8 cellular contexts compared by ENCODE assay signal in genomic region chr10:132536964-132537712, GRCh38. TPM values are rescaled to one million over a fixed set of nuclear protein-coding genes. Genes with fewer than 3 reads are reported as not detected.
DNase-seq lines count a peak whose midpoint lies in the region; ATAC-seq, FAIRE-seq and TF ChIP-seq lines count a peak whose summit lies in the region.

No MANE protein-coding gene starts in this region.

- intact Hi-C loops in activated naive CD4-positive, alpha-beta T cell treated with anti-CD3 and anti-CD28 coated beads for 36 hours (cut with micrococcal nuclease) = loop anchor here (1.0 to 5.0 kb wide), 11 partner anchors 14 to 855 kb away; partner anchors contain the start of genes MTG1, PPP2R2D, PWWP2B and STK32C

- peaks cover 8% of the 10 kb centered on the region; the same call in 1 of the 2 replicates for H3F3A ChIP-seq in Loucy (ENCODE audit: low read depth)

- H2AK5ac ChIP-seq in H9 (ENCODE audit: insufficient read length, low read length) = no peak overlapping the region

- H4K91ac ChIP-seq in H9 (ENCODE audit: insufficient read length, low read depth, low read length) = no peak overlapping the region

- H3K14ac ChIP-seq in H9 (ENCODE audit: insufficient read depth, low read length) = peak overlapping the region; percentile 93

- H3K79me1 ChIP-seq in H9 (ENCODE audit: insufficient read depth, low read depth, low read length, poor library complexity, severe bottlenecking) = peaks cover 5% of the 10 kb centered on the region

- H3K79me2 ChIP-seq in H9 (ENCODE audit: insufficient read depth, low read length) (no peaks in the 10 kb centered on the region), Loucy (ENCODE audit: insufficient read depth, low read length) (peaks cover 54% of the 10 kb centered on the region)

- peak overlapping the region; percentile 70 for H3K18ac ChIP-seq in H9 (ENCODE audit: insufficient read length, low read depth, low read length)

- H3K27me3 ChIP-seq in H9 (ENCODE audit: insufficient read depth, low read length) (no peaks in the 10 kb centered on the region; the same call in 1 of the 2 replicates), Loucy (ENCODE audit: insufficient read depth, low read length, poor library complexity, severe bottlenecking) (no peaks in the 10 kb centered on the region), gastroesophageal sphincter (no peaks in the 10 kb centered on the region)

- no peak overlapping the region for H2BK120ac ChIP-seq in H9 (ENCODE audit: low read depth, low read length, poor library complexity, severe bottlenecking)

- H2BK12ac ChIP-seq in H9 (ENCODE audit: insufficient read length, low read depth, low read length) = peak overlapping the region; percentile 40

- H3K27ac ChIP-seq in H9 (ENCODE audit: insufficient read length, low read depth, low read length) (no peak overlapping the region), gastroesophageal sphincter (peak overlapping the region; percentile 83 to 98 (median 93))

- H3K4me3 Mint-ChIP-seq in H9 = peak overlapping the region; percentile 60 to 82
- H3K4me3 Mint-ChIP-seq in activated naive CD4-positive, alpha-beta T cell treated with anti-CD3 and anti-CD28 coated beads for 36 hours = peak overlapping the region; percentile 64

- no peak overlapping the region for H2BK15ac ChIP-seq in H9 (ENCODE audit: low read depth, low read length)

- no peaks in the 10 kb centered on the region for H3K9me3 ChIP-seq in H9 (ENCODE audit: control insufficient read depth, low read depth, low read length)
- no peaks in the 10 kb centered on the region for H3K9me3 ChIP-seq in Loucy (ENCODE audit: insufficient read depth, low read depth, low read length)
- no peaks in the 10 kb centered on the region for H3K9me3 ChIP-seq in gastroesophageal sphincter

- H3K9me2 ChIP-seq in Loucy (replicated peaks; ENCODE audit: low read depth, low read length) = no peaks in the 10 kb centered on the region

- no CpG with 5 or more reads among the region's 95 CpGs for WGBS in H9 (ENCODE audit: extremely low coverage, insufficient read length, low lambda C conversion rate)
- WGBS in gastroesophageal sphincter (ENCODE audit: low coverage in 1 of 2), 2 donors = no CpG with 5 or more reads among the region's 95 CpGs

- no peak overlapping the region for H2BK20ac ChIP-seq in H9 (ENCODE audit: low read depth, low read length, poor library complexity, severe bottlenecking)

- H3K27me3 Mint-ChIP-seq in H9 (ENCODE audit: low read depth) = peaks cover 45% of the 10 kb centered on the region
- H3K27me3 Mint-ChIP-seq in activated naive CD4-positive, alpha-beta T cell treated with anti-CD3 and anti-CD28 coated beads for 36 hours (ENCODE audit: low read depth) = peaks cover 1% of the 10 kb centered on the region

- H3K23ac ChIP-seq in H9 (ENCODE audit: insufficient read length, low read depth, low read length) = no peak overlapping the region

- peaks cover 8% of the 10 kb centered on the region for H3K23me2 ChIP-seq in H9 (ENCODE audit: insufficient read length, low read depth, low read length, poor library complexity, severe bottlenecking)

- peak; percentile 92 for ATAC-seq in gastroesophageal sphincter

- H3K9me3 Mint-ChIP-seq in H9 = no peaks in the 10 kb centered on the region
- H3K9me3 Mint-ChIP-seq in activated naive CD4-positive, alpha-beta T cell treated with anti-CD3 and anti-CD28 coated beads for 36 hours = no peaks in the 10 kb centered on the region

- H3K4me1 ChIP-seq in H9 (ENCODE audit: insufficient read depth, low read length) = no peaks in the 10 kb centered on the region; the same call in 1 of the 2 replicates
- peaks cover 57% of the 10 kb centered on the region for H3K4me1 ChIP-seq in Loucy (ENCODE audit: insufficient read depth, low read length, poor library complexity, severe bottlenecking)
- H3K4me1 ChIP-seq in gastroesophageal sphincter = peaks cover 0 to 74% (median 38%) of the 10 kb centered on the region in 3 donors

- DNase-seq in H9 (peak; percentile 100), SIG-M5 treated with dmso at 0.1 percent for 504 hours (lab: John Stamatoyannopoulos, UW; ENCODE audit: unreplicated experiment) (peak; percentile 91), non-pigmented ciliary epithelial cell (ENCODE audit: low read depth) (peak; percentile 81), superior temporal gyrus (ENCODE audit: extremely low spot score) (peak; percentile 96)
- peak; percentile 100 for DNase-seq in activated naive CD4-positive, alpha-beta T cell treated with anti-CD3 and anti-CD28 coated beads for 36 hours

- H3T11ph ChIP-seq in H9 (ENCODE audit: low read length) = no peak overlapping the region

- no peak overlapping the region for H3K4ac ChIP-seq in H9 (ENCODE audit: low read depth, low read length)

- CTCF ChIA-PET in activated naive CD4-positive, alpha-beta T cell treated with anti-CD3 and anti-CD28 coated beads for 36 hours (lab: Charles Lee) = interaction anchor here (1.3 kb wide), 1 partner anchor 14 kb away, joined by 3 read pairs; no protein-coding TSS in a partner anchor

- no peak overlapping the region for H3K27ac Mint-ChIP-seq in H9
- no peak overlapping the region for H3K27ac Mint-ChIP-seq in activated naive CD4-positive, alpha-beta T cell treated with anti-CD3 and anti-CD28 coated beads for 36 hours

- no peak overlapping the region for H3K56ac ChIP-seq in H9 (ENCODE audit: insufficient read length, low read depth, low read length)

- peak; percentile 67 to 79 for TF ChIP-seq POLR2A in gastroesophageal sphincter (IDR thresholded peaks at IDR 0.05)

- H4K20me1 ChIP-seq in H9 (ENCODE audit: control insufficient read depth, insufficient read depth, insufficient read length) (peaks cover 3% of the 10 kb centered on the region), Loucy (ENCODE audit: insufficient read depth, low read length, poor library complexity, severe bottlenecking) (peaks cover 15% of the 10 kb centered on the region)

- H3K4me1 Mint-ChIP-seq in H9 = peaks cover 40 to 55% of the 10 kb centered on the region in 2 experiments
- H3K4me1 Mint-ChIP-seq in activated naive CD4-positive, alpha-beta T cell treated with anti-CD3 and anti-CD28 coated beads for 36 hours (ENCODE audit: low read depth) = peaks cover 49% of the 10 kb centered on the region

- H3K36me3 Mint-ChIP-seq in H9 (ENCODE audit: insufficient read depth in 1 of 3, low read depth in 3 of 3) = peaks cover 0 to 2% (median 0%) of the 10 kb centered on the region in 3 experiments; a peak in 2 of 7 replicates
- peaks cover 4% of the 10 kb centered on the region for H3K36me3 Mint-ChIP-seq in activated naive CD4-positive, alpha-beta T cell treated with anti-CD3 and anti-CD28 coated beads for 36 hours (ENCODE audit: low read depth)

- H2AFZ ChIP-seq in H9 (ENCODE audit: low read length) (no peak overlapping the region), Loucy (ENCODE audit: low read length) (peak overlapping the region; percentile 63; the same call in 1 of the 2 replicates)

- H3K4me3 ChIP-seq in Loucy (ENCODE audit: low read length, poor library complexity, severe bottlenecking) (peak overlapping the region; percentile 72), gastroesophageal sphincter (peak overlapping the region; percentile 61 to 85)

- peak; percentile 88 for FAIRE-seq in G401.6 (lab: Jason Lieb, UNC)

- no peak overlapping the region for H4K5ac ChIP-seq in H9 (ENCODE audit: insufficient read length, low read depth, low read length)

- peak; percentile 39; the same call in 2 of the 3 replicates for TF ChIP-seq CTCF in H9 (conservative IDR thresholded peaks at IDR 0.05)
- no peak for TF ChIP-seq CTCF in Loucy (conservative IDR thresholded peaks at IDR 0.05; ENCODE audit: low read length)
- peak in 3 of 4 experiments; percentile 60 to 67 (median 61) for TF ChIP-seq CTCF in gastroesophageal sphincter (IDR thresholded peaks at IDR 0.05)

- TF ChIP-seq EP300 in gastroesophageal sphincter (IDR thresholded peaks at IDR 0.05) = peak; percentile 38

- H3K9ac ChIP-seq in H9 (ENCODE audit: extremely low read depth, insufficient read length, low read length) = no peak overlapping the region
- H3K9ac ChIP-seq in Loucy (ENCODE audit: low read depth, low read length, poor library complexity, severe bottlenecking) = peak overlapping the region; percentile 78

- H3K4me2 ChIP-seq in H9 (ENCODE audit: insufficient read depth, insufficient read length, low read length) (peak overlapping the region; percentile 40), Loucy (ENCODE audit: low read depth, low read length, poor library complexity, severe bottlenecking) (peak overlapping the region; percentile 77)

- no peak overlapping the region for H2BK5ac ChIP-seq in H9 (ENCODE audit: insufficient read length, low read length)

- H3K36me3 ChIP-seq in Loucy (ENCODE audit: insufficient read depth, low read length) = no peaks in the 10 kb centered on the region
- no peaks in the 10 kb centered on the region for H3K36me3 ChIP-seq in gastroesophageal sphincter

- no peak overlapping the region for H4K8ac ChIP-seq in H9 (replicated peaks; ENCODE audit: insufficient read length, low read depth, low read length)

RNA-seq across cellular contexts. Expression of gene INPP5A, which starts 0.4 kb away (rescaled TPM):
- 17.7 and 19.1 TPM in 2 replicates for total RNA-seq in H9 (2021)
- total RNA-seq in activated naive CD4-positive, alpha-beta T cell treated with anti-CD3 and anti-CD28 coated beads for 36 hours = 10 to 100 TPM; 17.3 to 19.5 TPM
- 100 to 1,000 TPM; 111 to 288 (median 215) TPM for total RNA-seq in gastroesophageal sphincter
